ENCODE assay signal across 7 cellular contexts in the genomic region with DNA sequence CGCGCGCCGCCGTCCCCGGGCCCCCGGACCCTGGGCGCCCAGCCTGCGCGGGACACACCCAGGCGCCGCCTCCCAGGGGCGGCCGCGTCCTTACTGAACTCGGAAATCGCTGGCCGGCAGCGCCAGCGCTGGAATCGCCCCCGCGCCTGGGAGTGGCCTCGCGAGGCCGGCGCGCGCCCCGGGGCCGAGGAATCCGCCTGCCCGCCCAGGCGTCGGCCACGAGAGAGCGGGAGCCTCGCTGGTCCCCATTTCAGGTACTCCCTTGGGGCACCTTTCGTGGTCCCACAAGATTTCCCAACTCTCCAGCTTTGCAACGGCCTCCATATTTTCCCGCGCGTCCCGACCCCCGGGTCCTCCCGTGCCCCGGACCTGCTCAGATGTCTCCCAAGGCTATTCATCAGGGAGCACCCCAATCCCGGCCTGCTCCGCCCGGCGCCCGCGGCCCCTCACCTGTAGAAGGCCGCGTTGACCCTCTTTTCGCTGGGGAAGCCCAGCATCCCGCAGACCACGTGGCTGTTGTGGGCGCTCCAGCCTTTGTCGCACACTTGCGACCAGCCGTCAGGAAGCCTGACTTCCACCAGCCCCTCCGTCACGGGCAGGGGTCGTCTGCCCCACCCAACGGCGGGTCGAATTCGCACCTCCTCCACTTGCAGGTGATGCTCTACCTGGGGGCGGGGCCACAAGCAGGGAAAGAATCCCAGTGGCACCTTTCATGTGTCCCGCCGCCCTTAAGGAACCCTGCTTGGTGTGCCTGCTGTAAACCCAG. TPM values are rescaled to one million over a fixed set of nuclear protein-coding genes. Genes with fewer than 3 reads are reported as not detected.
DNase-seq lines count a peak whose midpoint lies in the region; ATAC-seq and TF ChIP-seq lines count a peak whose summit lies in the region.

No MANE protein-coding gene starts in this region.

- H3K4me3 ChIP-seq in HEK293 (ENCODE audit: low read depth, low read length) (peak overlapping the region; percentile 41), coronary artery (peak overlapping the region; percentile 76), lower leg skin (ENCODE audit: low read depth, poor library complexity, severe bottlenecking) (peak overlapping the region; percentile 8), thyroid gland (replicated peaks in 1 of 3) (peak overlapping the region in 2 of 3 donors; percentile 30 to 49)

- WGBS in lower leg skin, 2 donors, result 1 to 2% methylated on average over 32 to 45 of the region's 72 CpGs
- 3 to 7% methylated on average over 2 to 41 of the region's 72 CpGs for WGBS in thyroid gland, 2 donors

- H3K27ac ChIP-seq in HEK293 (ENCODE audit: extremely low read depth, low read depth, low read length), result peak overlapping the region; percentile 69; the same call in 1 of the 2 replicates
- peak overlapping the region; percentile 59 to 78 for H3K27ac ChIP-seq in coronary artery
- H3K27ac ChIP-seq in thyroid gland, result peak overlapping the region in 2 of 3 donors; percentile 11 to 57

- DNase-seq in ELR (ENCODE audit: low read depth), result peak; percentile 80
- peak; percentile 74 for DNase-seq in coronary artery (ENCODE audit: low spot score)
- DNase-seq in lower leg skin (ENCODE audit: low spot score in 2 of 2), result peak in 1 of 2 donors; percentile 91
- DNase-seq in thyroid gland, result peak; percentile 63 to 64

- CTCF ChIA-PET in HEK293 (lab: Yijun Ruan, JAX), result no interaction called here

- POLR2A ChIA-PET in HEK293 (lab: Yijun Ruan, JAX), result interaction anchor here (1.6 kb wide), 1 partner anchor 91 kb away, joined by 3 read pairs; the partner anchor contains the start of gene WBP1

- no peak for ATAC-seq in GM19397 (IDR thresholded peaks at IDR 0.05; ENCODE audit: unreplicated experiment)

- H3K27me3 ChIP-seq in thyroid gland, result no peaks in the 10 kb centered on the region

- TF ChIP-seq POLR2A in lower leg skin (IDR thresholded peaks at IDR 0.05) (no peak), thyroid gland (IDR thresholded peaks at IDR 0.05) (peak in 1 of 2 donors; percentile 33)

- intact Hi-C loops in lower leg skin (cut with DNase I; ENCODE audit: low total_unique reads), result no loop called here
- intact Hi-C loops in thyroid gland (cut with DNase I), result no loop called here

- H3K36me3 ChIP-seq in HEK293 (ENCODE audit: control insufficient read depth in 2 of 2, insufficient read depth in 1 of 2, low read length in 2 of 2) (peaks cover 0 to 4% of the 10 kb centered on the region in 2 experiments; a peak in 1 of 3 replicates), thyroid gland (no peaks in the 10 kb centered on the region)

- TF ChIP-seq CTCF in HEK293 (tag by site-specific recombination; IDR thresholded peaks at IDR 0.05), result no peak
- no peak for TF ChIP-seq CTCF in coronary artery (IDR thresholded peaks at IDR 0.05)
- no peak for TF ChIP-seq CTCF in lower leg skin (IDR thresholded peaks at IDR 0.05)
- TF ChIP-seq CTCF in thyroid gland (IDR thresholded peaks at IDR 0.05), result no peak

- H3K9me3 ChIP-seq in HEK293 (ENCODE audit: control insufficient read depth, insufficient read depth, low read depth, low read length) (no peaks in the 10 kb centered on the region), thyroid gland (no peaks in the 10 kb centered on the region)

- H3K4me1 ChIP-seq in HEK293 (ENCODE audit: control insufficient read depth, insufficient read depth, low read length) (no peaks in the 10 kb centered on the region; the same call in 1 of the 2 replicates), thyroid gland (peaks cover 7 to 8% of the 10 kb centered on the region in 2 donors)

TF ChIP-seq in HEK293, 187 proteins besides CTCF, POLR2A, EP300 and RAD21 (continues in another document):
- TF ChIP-seq ZBTB48 (tag by site-specific recombination; IDR thresholded peaks at IDR 0.05) (peak; percentile 39; the same call in 1 of the 2 replicates), SP2 (tag by site-specific recombination; IDR thresholded peaks at IDR 0.05) (peak; percentile 43), ZBTB8A (tag by site-specific recombination; IDR thresholded peaks at IDR 0.05) (peak; percentile 53; the same call in 1 of the 2 replicates)
- TF ChIP-seq, protein P1, sequence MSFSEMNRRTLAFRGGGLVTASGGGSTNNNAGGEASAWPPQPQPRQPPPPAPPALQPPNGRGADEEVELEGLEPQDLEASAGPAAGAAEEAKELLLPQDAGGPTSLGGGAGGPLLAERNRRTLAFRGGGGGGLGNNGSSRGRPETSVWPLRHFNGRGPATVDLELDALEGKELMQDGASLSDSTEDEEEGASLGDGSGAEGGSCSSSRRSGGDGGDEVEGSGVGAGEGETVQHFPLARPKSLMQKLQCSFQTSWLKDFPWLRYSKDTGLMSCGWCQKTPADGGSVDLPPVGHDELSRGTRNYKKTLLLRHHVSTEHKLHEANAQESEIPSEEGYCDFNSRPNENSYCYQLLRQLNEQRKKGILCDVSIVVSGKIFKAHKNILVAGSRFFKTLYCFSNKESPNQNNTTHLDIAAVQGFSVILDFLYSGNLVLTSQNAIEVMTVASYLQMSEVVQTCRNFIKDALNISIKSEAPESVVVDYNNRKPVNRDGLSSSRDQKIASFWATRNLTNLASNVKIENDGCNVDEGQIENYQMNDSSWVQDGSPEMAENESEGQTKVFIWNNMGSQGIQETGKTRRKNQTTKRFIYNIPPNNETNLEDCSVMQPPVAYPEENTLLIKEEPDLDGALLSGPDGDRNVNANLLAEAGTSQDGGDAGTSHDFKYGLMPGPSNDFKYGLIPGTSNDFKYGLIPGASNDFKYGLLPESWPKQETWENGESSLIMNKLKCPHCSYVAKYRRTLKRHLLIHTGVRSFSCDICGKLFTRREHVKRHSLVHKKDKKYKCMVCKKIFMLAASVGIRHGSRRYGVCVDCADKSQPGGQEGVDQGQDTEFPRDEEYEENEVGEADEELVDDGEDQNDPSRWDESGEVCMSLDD (tag by site-specific recombination; IDR thresholded peaks at IDR 0.05), result peak; percentile 67; the same call in 1 of the 2 replicates

TF ChIP-seq in PFSK-1, 5 proteins besides CTCF, POLR2A, EP300 and RAD21:
- TF ChIP-seq, protein P2, sequence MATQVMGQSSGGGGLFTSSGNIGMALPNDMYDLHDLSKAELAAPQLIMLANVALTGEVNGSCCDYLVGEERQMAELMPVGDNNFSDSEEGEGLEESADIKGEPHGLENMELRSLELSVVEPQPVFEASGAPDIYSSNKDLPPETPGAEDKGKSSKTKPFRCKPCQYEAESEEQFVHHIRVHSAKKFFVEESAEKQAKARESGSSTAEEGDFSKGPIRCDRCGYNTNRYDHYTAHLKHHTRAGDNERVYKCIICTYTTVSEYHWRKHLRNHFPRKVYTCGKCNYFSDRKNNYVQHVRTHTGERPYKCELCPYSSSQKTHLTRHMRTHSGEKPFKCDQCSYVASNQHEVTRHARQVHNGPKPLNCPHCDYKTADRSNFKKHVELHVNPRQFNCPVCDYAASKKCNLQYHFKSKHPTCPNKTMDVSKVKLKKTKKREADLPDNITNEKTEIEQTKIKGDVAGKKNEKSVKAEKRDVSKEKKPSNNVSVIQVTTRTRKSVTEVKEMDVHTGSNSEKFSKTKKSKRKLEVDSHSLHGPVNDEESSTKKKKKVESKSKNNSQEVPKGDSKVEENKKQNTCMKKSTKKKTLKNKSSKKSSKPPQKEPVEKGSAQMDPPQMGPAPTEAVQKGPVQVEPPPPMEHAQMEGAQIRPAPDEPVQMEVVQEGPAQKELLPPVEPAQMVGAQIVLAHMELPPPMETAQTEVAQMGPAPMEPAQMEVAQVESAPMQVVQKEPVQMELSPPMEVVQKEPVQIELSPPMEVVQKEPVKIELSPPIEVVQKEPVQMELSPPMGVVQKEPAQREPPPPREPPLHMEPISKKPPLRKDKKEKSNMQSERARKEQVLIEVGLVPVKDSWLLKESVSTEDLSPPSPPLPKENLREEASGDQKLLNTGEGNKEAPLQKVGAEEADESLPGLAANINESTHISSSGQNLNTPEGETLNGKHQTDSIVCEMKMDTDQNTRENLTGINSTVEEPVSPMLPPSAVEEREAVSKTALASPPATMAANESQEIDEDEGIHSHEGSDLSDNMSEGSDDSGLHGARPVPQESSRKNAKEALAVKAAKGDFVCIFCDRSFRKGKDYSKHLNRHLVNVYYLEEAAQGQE (IDR thresholded peaks at IDR 0.05; ENCODE audit: insufficient read depth in 1 of 2, low read depth in 2 of 2, low read length in 2 of 2), result no peak
- TF ChIP-seq FOXP2 (optimal IDR thresholded peaks at IDR 0.05; ENCODE audit: borderline replicate concordance, extremely low read depth, extremely low read length, insufficient read depth), result peak; percentile 16

RNA-seq across cellular contexts. Expression of gene LOXL3, which starts 4.6 kb away (rescaled TPM):
- 0.41 TPM for polyA plus RNA-seq in PFSK-1 (2012; ENCODE audit: insufficient read length, low read depth)
- total RNA-seq in lower leg skin (1 to 10 TPM in 3 of 4 donors, under 1 TPM in 1; 0.17 to 2.5 (median 1.4) TPM), thyroid gland (1 to 10 TPM in 3 of 4 donors, under 1 TPM in 1; 0.98 to 5.6 (median 2.2) TPM)

RNA-seq across cellular contexts. Expression of gene DOK1, which starts 5.4 kb away (rescaled TPM):
- 0.92 TPM for polyA plus RNA-seq in PFSK-1 (2012; ENCODE audit: insufficient read length, low read depth)
- total RNA-seq in lower leg skin, result 1 to 10 TPM; 3.8 to 7.2 (median 4.7) TPM
- 10 to 100 TPM; 14.4 to 19.4 (median 18.4) TPM for total RNA-seq in thyroid gland

RNA-seq across cellular contexts. Expression of gene HTRA2, which starts 19.4 kb away (rescaled TPM):
- 46.5 TPM for polyA plus RNA-seq in PFSK-1 (2012; ENCODE audit: insufficient read length, low read depth)
- 10 to 100 TPM; 22.6 to 28.6 (median 25.2) TPM for total RNA-seq in lower leg skin
- total RNA-seq in thyroid gland, result 10 to 100 TPM; 27.3 to 45.9 (median 37.5) TPM

RNA-seq across cellular contexts. Expression of gene AUP1, which starts 19.6 kb away (rescaled TPM):
- polyA plus RNA-seq in PFSK-1 (2012; ENCODE audit: insufficient read length, low read depth), result 143 TPM
- total RNA-seq in lower leg skin (100 to 1,000 TPM in 3 of 4 donors, 10 to 100 TPM in 1; 94.0 to 116 (median 112) TPM), thyroid gland (100 to 1,000 TPM in 3 of 4 donors, 10 to 100 TPM in 1; 93.7 to 168 (median 112) TPM)

RNA-seq across cellular contexts. Expression of gene DQX1, which starts 23.1 kb away (rescaled TPM):
- not detected for polyA plus RNA-seq in PFSK-1 (2012; ENCODE audit: insufficient read length, low read depth)
- total RNA-seq in lower leg skin (1 to 10 TPM; 1.9 to 8.0 (median 6.2) TPM), thyroid gland (not detected)

Comparison
In these comparisons a context has a peak if more than half of its experiments do, and no peak if none do; other contexts are left out.
1. H3K4me3 ChIP-seq: peak in every context shown above with its lines; median percentile 76 in coronary artery; 41 in HEK293; 40 in thyroid gland; 8 in lower leg skin.